Comparison of ENCODE assay signal across 8 cellular contexts in the genomic region with DNA sequence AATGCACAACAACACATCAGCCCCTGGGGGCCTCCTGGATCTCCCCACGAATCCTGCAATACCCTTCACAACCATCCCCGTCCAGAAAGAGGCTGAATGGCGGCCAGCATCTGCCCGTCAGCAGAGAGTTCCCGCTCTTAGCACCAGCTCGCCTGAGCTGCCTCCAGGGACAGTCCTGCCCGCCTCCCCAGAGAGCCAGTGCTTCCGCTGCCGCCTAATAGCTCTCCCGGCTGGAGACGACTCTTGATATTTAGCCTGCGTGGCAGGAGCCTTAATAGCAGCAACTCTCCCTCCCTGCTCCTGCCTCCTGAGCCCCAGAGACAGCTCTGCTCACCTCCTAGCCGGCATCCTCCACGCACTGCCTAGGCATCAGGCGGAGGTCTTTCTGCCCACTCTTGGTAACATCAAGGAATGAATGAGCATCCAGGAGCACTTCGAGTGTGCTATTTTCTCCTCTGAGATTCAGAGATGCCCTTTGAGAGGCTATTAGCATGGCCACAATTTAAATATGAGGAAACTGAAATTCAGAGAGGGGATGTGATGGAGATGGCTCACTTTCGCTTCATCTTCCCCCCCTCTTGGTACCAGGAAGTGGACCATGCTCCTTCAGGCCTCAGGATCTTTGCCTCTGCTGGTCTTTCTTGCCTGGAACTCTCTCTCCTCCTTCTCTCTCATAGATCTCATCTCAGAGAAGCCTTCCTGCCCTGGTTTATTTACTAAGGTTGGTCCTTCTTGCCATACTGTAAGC.
A peak's percentile ranks its signal among the peaks of the same experiment; 100 is the strongest.
DNase-seq lines count a peak whose midpoint lies in the region; ATAC-seq and TF ChIP-seq lines count a peak whose summit lies in the region.

No MANE protein-coding gene starts in this region.

- 80% methylated on average over 8 of the region's 17 CpGs; no CpG with 5 or more reads in 1 of the 2 experiments for WGBS in IMR-90 (ENCODE audit: extremely low coverage in 2 of 2, insufficient read length in 1 of 2), 2 experiments
- 66 to 83% methylated on average over 15 to 17 of the region's 17 CpGs for WGBS in lower leg skin, 2 donors

- H2BK15ac ChIP-seq in IMR-90 (ENCODE audit: low read depth, low read length): no peak overlapping the region

- no peak overlapping the region for H3K4me2 ChIP-seq in IMR-90 (ENCODE audit: low read depth, low read length)

- no peak overlapping the region for H2BK20ac ChIP-seq in IMR-90 (ENCODE audit: low read depth, low read length)

- no peaks in the 10 kb centered on the region for H3K9me3 Mint-ChIP-seq in activated CD4-positive, alpha-beta memory T cell treated with anti-CD3 and anti-CD28 coated beads for 36 hours

- H3K4me3 Mint-ChIP-seq in activated CD4-positive, alpha-beta memory T cell treated with anti-CD3 and anti-CD28 coated beads for 36 hours: no peak overlapping the region

- DNase-seq in DMS79 treated with DMSO at 0.1 percent for 48 hours (lab: John Stamatoyannopoulos, UW) (peak; percentile 49), IMR-90 (no peak), SHP77 (lab: John Stamatoyannopoulos, UW) (no peak), colonic mucosa (no peak), lower leg skin (ENCODE audit: low spot score in 2 of 2) (no peak)
- DNase-seq in activated CD4-positive, alpha-beta memory T cell treated with anti-CD3 and anti-CD28 coated beads for 36 hours: no peak

- H3K9ac ChIP-seq in IMR-90 (ENCODE audit: low read depth, low read length) (no peak overlapping the region), muscle layer of colon (ENCODE audit: low read length) (no peak overlapping the region), colonic mucosa (ENCODE audit: low read depth in 2 of 2, low read length in 2 of 2) (no peak overlapping the region)

- H3K36me3 ChIP-seq in IMR-90 (ENCODE audit: control insufficient read depth, insufficient read depth, low read length) (peaks cover 5% of the 10 kb centered on the region; the same call in 1 of the 2 replicates), muscle layer of colon (ENCODE audit: insufficient read depth, low read length) (no peaks in the 10 kb centered on the region), colonic mucosa (no peaks in the 10 kb centered on the region)

- H3K4me3 ChIP-seq in IMR-90 (ENCODE audit: insufficient read depth, low read depth, low read length) (no peak overlapping the region), muscle layer of colon (ENCODE audit: low read depth in 1 of 2, low read length in 2 of 2) (no peak overlapping the region), colonic mucosa (no peak overlapping the region), lower leg skin (ENCODE audit: low read depth, poor library complexity, severe bottlenecking) (no peak overlapping the region)

- H3K79me1 ChIP-seq in IMR-90 (ENCODE audit: low read depth in 1 of 2, low read length in 2 of 2): peaks cover 39 to 90% of the 10 kb centered on the region in 2 experiments

- no peak overlapping the region for H4K91ac ChIP-seq in IMR-90 (ENCODE audit: insufficient read depth, low read depth, low read length)

- H2AK9ac ChIP-seq in IMR-90 (replicated peaks; ENCODE audit: low read depth, low read length, poor library complexity): no peak overlapping the region

- no peak overlapping the region for H3K18ac ChIP-seq in IMR-90 (ENCODE audit: low read depth, low read length)

- in situ Hi-C loops in IMR-90 (cut with MboI; ENCODE audit: low sequenced_read_pairs): no loop called here

- no peaks in the 10 kb centered on the region for H3K36me3 Mint-ChIP-seq in activated CD4-positive, alpha-beta memory T cell treated with anti-CD3 and anti-CD28 coated beads for 36 hours

- no TSS peak for BruUV-seq in IMR-90 (replicated peaks; lab: Mats Ljungman, UMichigan)

- H2AK5ac ChIP-seq in IMR-90 (ENCODE audit: low read depth, low read length): peak overlapping the region; percentile 0; the same call in 1 of the 2 replicates

- H3K23ac ChIP-seq in IMR-90 (ENCODE audit: low read depth, low read length): no peak overlapping the region

- POLR2A ChIA-PET in IMR-90 (lab: Charles Lee; ENCODE audit: unreplicated experiment): interaction anchor here (0.6 kb wide), 1 partner anchor 12 kb away, joined by 6 read pairs; no protein-coding TSS in a partner anchor
- POLR2A ChIA-PET in activated CD4-positive, alpha-beta memory T cell treated with anti-CD3 and anti-CD28 coated beads for 36 hours (lab: Charles Lee): no interaction called here

- intact Hi-C loops in IMR-90 (cut with micrococcal nuclease) (loop anchor here (10.0 kb wide), 1 partner anchor 394 kb away; no protein-coding TSS in a partner anchor), colonic mucosa (cut with DNase I) (no loop called here), lower leg skin (cut with DNase I; ENCODE audit: low total_unique reads) (no loop called here)
- intact Hi-C loops in activated CD4-positive, alpha-beta memory T cell treated with anti-CD3 and anti-CD28 coated beads for 36 hours (cut with micrococcal nuclease): no loop called here

- no peak overlapping the region for H3K14ac ChIP-seq in IMR-90 (replicated peaks; ENCODE audit: low read depth, low read length)

- H3K4me1 ChIP-seq in IMR-90 (ENCODE audit: control insufficient read depth, insufficient read depth, low read length): peaks cover 20% of the 10 kb centered on the region
- H3K4me1 ChIP-seq in muscle layer of colon (ENCODE audit: insufficient read depth, low read length): peaks cover 37% of the 10 kb centered on the region
- H3K4me1 ChIP-seq in colonic mucosa: peaks cover 12% of the 10 kb centered on the region

- CTCF ChIA-PET in IMR-90 (lab: Yijun Ruan, JAX): interaction anchor here (1.0 kb wide), 1 partner anchor 58 kb away, joined by 4 read pairs; no protein-coding TSS in a partner anchor
- CTCF ChIA-PET in activated CD4-positive, alpha-beta memory T cell treated with anti-CD3 and anti-CD28 coated beads for 36 hours (lab: Charles Lee): interaction anchor here (0.7 kb wide), 1 partner anchor 69 kb away, joined by 3 read pairs; no protein-coding TSS in a partner anchor

- H3K9me1 ChIP-seq in IMR-90 (ENCODE audit: insufficient read depth, low read length): peaks cover 30% of the 10 kb centered on the region

- H2AFZ ChIP-seq in IMR-90 (replicated peaks; ENCODE audit: low read length, poor library complexity): no peak overlapping the region

- dilution Hi-C loops in IMR-90 (cut with HindIII; ENCODE audit: low sequenced_read_pairs, unreplicated experiment): no loop called here

- peak overlapping the region; percentile 73 for H3K27ac Mint-ChIP-seq in activated CD4-positive, alpha-beta memory T cell treated with anti-CD3 and anti-CD28 coated beads for 36 hours

- no peak for ATAC-seq in IMR-90 (ENCODE audit: low read depth)
- ATAC-seq in HG03159 (IDR thresholded peaks at IDR 0.05; ENCODE audit: unreplicated experiment): no peak

- H4K8ac ChIP-seq in IMR-90 (ENCODE audit: low read depth in 2 of 2, low read length in 2 of 2): no peak overlapping the region; a peak in 1 of 4 replicates

- H3K27ac ChIP-seq in IMR-90 (ENCODE audit: insufficient read depth, low read length): no peak overlapping the region
- H3K27ac ChIP-seq in muscle layer of colon (ENCODE audit: low read depth, low read length): peak overlapping the region; percentile 3
- no peak overlapping the region for H3K27ac ChIP-seq in colonic mucosa

- H3K9me3 ChIP-seq in IMR-90 (ENCODE audit: control insufficient read depth, insufficient read depth, low read length) (no peaks in the 10 kb centered on the region), muscle layer of colon (ENCODE audit: low read length) (no peaks in the 10 kb centered on the region), colonic mucosa (no peaks in the 10 kb centered on the region)

- TF ChIP-seq POLR2A in IMR-90 (IDR thresholded peaks at IDR 0.05; ENCODE audit: low read depth, low read length) (no peak), lower leg skin (IDR thresholded peaks at IDR 0.05) (no peak)

- H3K56ac ChIP-seq in IMR-90 (ENCODE audit: extremely low read depth, insufficient read depth, low read length): no peak overlapping the region

- peaks cover 76% of the 10 kb centered on the region for H4K20me1 ChIP-seq in IMR-90 (ENCODE audit: insufficient read depth, low read length)

- peaks cover 33% of the 10 kb centered on the region for H3K4me1 Mint-ChIP-seq in activated CD4-positive, alpha-beta memory T cell treated with anti-CD3 and anti-CD28 coated beads for 36 hours (ENCODE audit: low read depth)

- H3K27me3 ChIP-seq in IMR-90 (ENCODE audit: control insufficient read depth, insufficient read depth, low read length) (no peaks in the 10 kb centered on the region), muscle layer of colon (ENCODE audit: control insufficient read depth in 1 of 2, insufficient read depth in 2 of 2, low read length in 2 of 2) (no peaks in the 10 kb centered on the region), colonic mucosa (no peaks in the 10 kb centered on the region)

- H3K4ac ChIP-seq in IMR-90 (ENCODE audit: low read depth, low read length): no peak overlapping the region

- no peak for TF ChIP-seq RAD21 in IMR-90 (IDR thresholded peaks at IDR 0.05; ENCODE audit: low read length)

- H4K5ac ChIP-seq in IMR-90 (ENCODE audit: low read depth, low read length): no peak overlapping the region

- no peak for TF ChIP-seq CTCF in IMR-90 (conservative IDR thresholded peaks at IDR 0.05; ENCODE audit: low read depth, low read length)
- no peak for TF ChIP-seq CTCF in colonic mucosa (IDR thresholded peaks at IDR 0.05)
- no peak for TF ChIP-seq CTCF in lower leg skin (IDR thresholded peaks at IDR 0.05)

- H2BK120ac ChIP-seq in IMR-90 (ENCODE audit: low read depth, low read length): no peak overlapping the region

- no peaks in the 10 kb centered on the region for H3K27me3 Mint-ChIP-seq in activated CD4-positive, alpha-beta memory T cell treated with anti-CD3 and anti-CD28 coated beads for 36 hours

- no peak overlapping the region for H2BK5ac ChIP-seq in IMR-90 (ENCODE audit: low read depth, low read length, poor library complexity, severe bottlenecking)

TF ChIP-seq in IMR-90, 13 proteins besides CTCF, POLR2A, EP300 and RAD21 (continues in another document):
- TF ChIP-seq MAZ (IDR thresholded peaks at IDR 0.05; ENCODE audit: borderline replicate concordance, low read depth, low read length) (no peak), RFX5 (IDR thresholded peaks at IDR 0.05; ENCODE audit: low read depth, low read length) (no peak), BHLHE40 (IDR thresholded peaks at IDR 0.05; ENCODE audit: low read depth, low read length) (no peak), CHD1 (IDR thresholded peaks at IDR 0.05; ENCODE audit: low read depth, low read length) (no peak), RCOR1 (IDR thresholded peaks at IDR 0.05; ENCODE audit: insufficient replicate concordance, low read length) (no peak), SMC3 (IDR thresholded peaks at IDR 0.05; ENCODE audit: low read depth, low read length) (no peak), FOS (IDR thresholded peaks at IDR 0.05; ENCODE audit: low read depth, low read length) (no peak)
- TF ChIP-seq, protein P1, sequence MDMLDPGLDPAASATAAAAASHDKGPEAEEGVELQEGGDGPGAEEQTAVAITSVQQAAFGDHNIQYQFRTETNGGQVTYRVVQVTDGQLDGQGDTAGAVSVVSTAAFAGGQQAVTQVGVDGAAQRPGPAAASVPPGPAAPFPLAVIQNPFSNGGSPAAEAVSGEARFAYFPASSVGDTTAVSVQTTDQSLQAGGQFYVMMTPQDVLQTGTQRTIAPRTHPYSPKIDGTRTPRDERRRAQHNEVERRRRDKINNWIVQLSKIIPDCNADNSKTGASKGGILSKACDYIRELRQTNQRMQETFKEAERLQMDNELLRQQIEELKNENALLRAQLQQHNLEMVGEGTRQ (IDR thresholded peaks at IDR 0.05; ENCODE audit: low read depth, low read length): no peak
